15 cellular contexts compared by ENCODE assay signal in genomic region chrX:119762718-119763117, GRCh38. TPM values are rescaled to one million over a fixed set of nuclear protein-coding genes. Genes with fewer than 3 reads are reported as not detected.
A peak's percentile ranks its signal among the peaks of the same experiment; 100 is the strongest.
DNase-seq lines count a peak whose midpoint lies in the region; ATAC-seq, FAIRE-seq and TF ChIP-seq lines count a peak whose summit lies in the region.
"Had no signal": no experiment of that assay in that cellular context is flagged by ENCODE, and none has a peak within 500 bp of the region (broad histone marks: within the 10 kb centered on the region; RNA-seq: fewer than 3 reads in every experiment).

No MANE protein-coding gene starts in this region.

- peaks cover 0 to 3% (median 0%) of the 10 kb centered on the region in 7 donors for H3K9me3 Mint-ChIP-seq in CD14-positive monocyte
- H3K9me3 Mint-ChIP-seq: activated CD8-positive, alpha-beta T cell treated with anti-CD3 and anti-CD28 coated beads for 36 hours had no signal

- FAIRE-seq in GM18507 (lab: Jason Lieb, UNC): peak; percentile 90
- FAIRE-seq: islet of Langerhans had no signal

- no peak for TF ChIP-seq CTCF in CD14-positive monocyte (IDR thresholded peaks at IDR 0.05)

- no peak overlapping the region for H3K4me3 Mint-ChIP-seq in CD14-positive monocyte
- H3K4me3 Mint-ChIP-seq: activated CD8-positive, alpha-beta T cell treated with anti-CD3 and anti-CD28 coated beads for 36 hours had no signal

- peaks cover 4 to 12% of the 10 kb centered on the region in 2 donors for H3K36me3 Mint-ChIP-seq in CD14-positive monocyte

- peak overlapping the region in 3 of 7 donors; percentile 46 to 79 (median 67) for H3K27ac Mint-ChIP-seq in CD14-positive monocyte
- H3K27ac Mint-ChIP-seq: activated CD8-positive, alpha-beta T cell treated with anti-CD3 and anti-CD28 coated beads for 36 hours had no signal

- no peak for ATAC-seq in activated CD4-positive, CD25-positive, alpha-beta regulatory T cell treated with anti-CD3 and anti-CD28 coated beads, Interleukin-2, amount 50 U/mL, for 24 hours
- ATAC-seq in GM19452 (IDR thresholded peaks at IDR 0.05; ENCODE audit: unreplicated experiment): no peak
- ATAC-seq: activated CD8-positive, alpha-beta T cell treated with anti-CD3 and anti-CD28 coated beads for 36 hours; stimulated activated naive CD8-positive, alpha-beta T cell treated with anti-CD3 and anti-CD28 coated beads, Interleukin-15, Interleukin-2, amounts not matched to agents 100 U/mL and 50 U/mL, for 24 hours had no signal

- DNase-seq in ACHN (peak; percentile 61), GM18507 (ENCODE audit: extremely low spot score, insufficient read length, low read depth) (no peak), NCI-H226 (peak; percentile 65), fibroblast of gingiva (ENCODE audit: low read depth) (peak; percentile 40), activated T-cell treated with anti-CD3 and anti-CD28 coated beads for 4 hours (no peak), CD14-positive monocyte (ENCODE audit: low spot score) (no peak)
- DNase-seq: activated CD8-positive, alpha-beta T cell treated with anti-CD3 and anti-CD28 coated beads for 36 hours; activated naive CD4-positive, alpha-beta T cell treated with Interleukin-2 at 50 U/mL for 16 hours; C1 segment of cervical spinal cord; OCI-M1; stimulated activated CD4-positive, alpha-beta T cell treated with anti-CD3 and anti-CD28 coated beads, Interleukin-4, amount 100 ng/mL, for 4 hours; stimulated activated naive CD8-positive, alpha-beta T cell treated with anti-CD3 and anti-CD28 coated beads, Interleukin-15, Interleukin-2, amounts not matched to agents 100 U/mL and 50 U/mL, for 24 hours had no signal

- intact Hi-C loops in CD14-positive monocyte (cut with micrococcal nuclease): no loop called here

- H3K4me1 Mint-ChIP-seq in CD14-positive monocyte: peaks cover 47% of the 10 kb centered on the region

- in situ Hi-C loops in ACHN (cut with HindIII; ENCODE audit: low pct_ligation_motif_present, low pct_unique_long_range_greater_than_20kb, low sequenced_read_pairs): no loop called here

- peaks cover 0 to 5% (median 0%) of the 10 kb centered on the region in 3 donors for H3K27me3 Mint-ChIP-seq in CD14-positive monocyte (ENCODE audit: low read depth in 3 of 3)
- H3K27me3 Mint-ChIP-seq: activated CD8-positive, alpha-beta T cell treated with anti-CD3 and anti-CD28 coated beads for 36 hours had no signal

RNA-seq across cellular contexts. Expression of gene SOWAHD, which starts 4.3 kb away (rescaled TPM):
- 1 to 10 TPM; 4.0 to 7.4 TPM for polyA plus RNA-seq in CD14-positive monocyte

RNA-seq across cellular contexts. Expression of gene RPL39, which starts 28.7 kb away (rescaled TPM):
- polyA plus RNA-seq in CD14-positive monocyte: 1,000 to 10,000 TPM; 1,908 to 2,198 TPM

Comparison
In these comparisons a context has a peak if more than half of its experiments do, and no peak if none do; other contexts are left out.
1. DNase-seq: peak in ACHN (single experiment), NCI-H226 (single experiment) and fibroblast of gingiva (single experiment); none in GM18507 (single experiment), activated T-cell treated with anti-CD3 and anti-CD28 coated beads for 4 hours (single experiment) and CD14-positive monocyte (single experiment).